In genomic region chr1:3610165-3610822, GRCh38 we compare ENCODE assay signal across 8 cellular contexts. TPM values are rescaled to one million over a fixed set of nuclear protein-coding genes. Genes with fewer than 3 reads are reported as not detected.
DNase-seq lines count a peak whose midpoint lies in the region; ATAC-seq and TF ChIP-seq lines count a peak whose summit lies in the region.

No MANE protein-coding gene starts in this region.

- no peaks in the 10 kb centered on the region for H3K9me3 Mint-ChIP-seq in IgD-negative memory B cell
- H3K9me3 Mint-ChIP-seq in nephron progenitor cell, result no peaks in the 10 kb centered on the region

- no peak for ATAC-seq in HG03175 (IDR thresholded peaks at IDR 0.05; ENCODE audit: unreplicated experiment)

- H3K36me3 Mint-ChIP-seq in IgD-negative memory B cell, result no peaks in the 10 kb centered on the region
- no peaks in the 10 kb centered on the region for H3K36me3 Mint-ChIP-seq in nephron progenitor cell (ENCODE audit: low read depth)

- DNase-seq in DMS 273 (lab: John Stamatoyannopoulos, UW; ENCODE audit: unreplicated experiment) (peak; percentile 95), astrocyte of the hippocampus (ENCODE audit: low read depth, low spot score) (peak; percentile 22), nephron progenitor cell (peak; percentile 50), substantia nigra (lab: John Stamatoyannopoulos, UW) (no peak)
- no peak for DNase-seq in activated CD8-positive, alpha-beta memory T cell treated with anti-CD3 and anti-CD28 coated beads, Interleukin-2, amount 50 U/mL, for 48 hours
- DNase-seq in stimulated activated CD4-positive, alpha-beta T cell treated with anti-CD3 and anti-CD28 coated beads, Interleukin-2, amount 100 ng/mL, for 48 hours, result no peak

- H3K27ac Mint-ChIP-seq in IgD-negative memory B cell, result no peak overlapping the region
- no peak overlapping the region for H3K27ac Mint-ChIP-seq in nephron progenitor cell

- H3K4me1 Mint-ChIP-seq in IgD-negative memory B cell (peaks cover 4% of the 10 kb centered on the region in 3 donors), nephron progenitor cell (peaks cover 74% of the 10 kb centered on the region)

- peak overlapping the region; percentile 38 to 87 (median 64) for H3K4me3 Mint-ChIP-seq in IgD-negative memory B cell
- H3K4me3 Mint-ChIP-seq in nephron progenitor cell, result peak overlapping the region; percentile 85

- H3K27me3 Mint-ChIP-seq in IgD-negative memory B cell (peaks cover 42% of the 10 kb centered on the region), nephron progenitor cell (ENCODE audit: low read depth, poor library complexity) (peaks cover 11% of the 10 kb centered on the region)

- H3K27ac ChIP-seq in substantia nigra (ENCODE audit: low read depth, low read length, poor library complexity, severe bottlenecking), result no peak overlapping the region

- TF ChIP-seq CTCF in nephron progenitor cell (IDR thresholded peaks at IDR 0.05), result no peak

RNA-seq across cellular contexts. Expression of gene MEGF6, which starts 1.0 kb away (rescaled TPM):
- polyA plus RNA-seq in IgD-negative memory B cell, result 2.3 TPM

RNA-seq across cellular contexts. Expression of gene TPRG1L, which starts 14.5 kb away (rescaled TPM):
- polyA plus RNA-seq in IgD-negative memory B cell, result 37.8 TPM

RNA-seq across cellular contexts. Expression of gene WRAP73, which starts 39.6 kb away (rescaled TPM):
- 29.7 TPM for polyA plus RNA-seq in IgD-negative memory B cell

RNA-seq across cellular contexts. Expression of gene TP73, which starts 42.0 kb away (rescaled TPM):
- polyA plus RNA-seq in IgD-negative memory B cell, result 0.88 TPM

Comparison
In these comparisons a context has a peak if more than half of its experiments do, and no peak if none do; other contexts are left out.
1. DNase-seq: peak in DMS 273 (single experiment), astrocyte of the hippocampus (single experiment) and nephron progenitor cell (single experiment); none in activated CD8-positive, alpha-beta memory T cell treated with anti-CD3 and anti-CD28 coated beads, Interleukin-2, amount 50 U/mL, for 48 hours (single experiment), stimulated activated CD4-positive, alpha-beta T cell treated with anti-CD3 and anti-CD28 coated beads, Interleukin-2, amount 100 ng/mL, for 48 hours (0 of 2) and substantia nigra (0 of 49).